ENCODE assay signal across 27 cellular contexts in the genomic region with DNA sequence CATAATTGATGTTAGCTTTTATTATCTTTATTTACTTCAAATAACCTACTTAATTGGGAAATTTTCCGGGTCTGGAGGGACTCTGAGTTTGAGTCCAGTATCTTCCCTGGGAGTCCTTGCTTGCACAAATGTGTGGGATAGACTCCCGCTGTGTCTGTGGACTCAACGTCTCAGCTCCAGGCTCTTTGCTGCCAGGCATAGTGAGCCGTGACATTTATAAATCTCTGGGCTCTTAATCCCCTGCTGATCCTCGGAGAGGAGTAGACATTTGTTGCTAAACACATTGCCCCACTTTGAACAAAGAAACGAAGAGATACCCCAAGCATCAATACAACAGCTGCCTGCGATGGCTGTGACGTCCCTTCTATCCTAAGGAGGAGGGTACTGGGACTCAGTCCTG.
"Had no signal": no experiment of that assay in that cellular context is flagged by ENCODE, and none has a peak within 500 bp of the region (broad histone marks: within the 10 kb centered on the region; RNA-seq: fewer than 3 reads in every experiment).

No MANE protein-coding gene starts in this region.

- H3K36me3 ChIP-seq: breast epithelium, gastroesophageal sphincter, ovary, prostate gland, sigmoid colon, thoracic aorta had no signal

- H3K36me3 Mint-ChIP-seq: stimulated activated effector memory CD8-positive, alpha-beta T cell treated with anti-CD3 and anti-CD28 coated beads, Interleukin-12 subunit alpha, Interleukin-12 subunit beta, amount 100 ng/mL, for 72 hours had no signal

- H3K9me3 ChIP-seq: gastroesophageal sphincter, ovary, prostate gland, thoracic aorta had no signal

- ATAC-seq: gastroesophageal sphincter; left cardiac atrium; left ventricle myocardium superior; stimulated activated effector memory CD8-positive, alpha-beta T cell treated with anti-CD3 and anti-CD28 coated beads, Interleukin-12 subunit alpha, Interleukin-12 subunit beta, amount 100 ng/mL, for 72 hours had no signal

- H3K4me1 Mint-ChIP-seq: activated CD4-positive, alpha-beta memory T cell treated with anti-CD3 and anti-CD28 coated beads, Interleukin-2, amount 10 ng/mL, durations not matched to agents 7 days and 5 days; activated CD4-positive, alpha-beta T cell treated with anti-CD3 and anti-CD28 coated beads, Interleukin-2, amount 10 ng/mL, durations not matched to agents 24 days and 14 days; stimulated activated effector memory CD8-positive, alpha-beta T cell treated with anti-CD3 and anti-CD28 coated beads, Interleukin-12 subunit alpha, Interleukin-12 subunit beta, amount 100 ng/mL, for 72 hours had no signal

- H3K27ac Mint-ChIP-seq: activated CD4-positive, alpha-beta memory T cell treated with anti-CD3 and anti-CD28 coated beads, Interleukin-2, amount 10 ng/mL, durations not matched to agents 7 days and 5 days; activated CD4-positive, alpha-beta T cell treated with anti-CD3 and anti-CD28 coated beads, Interleukin-2, amount 10 ng/mL, durations not matched to agents 24 days and 14 days; activated T-cell treated with anti-CD3 and anti-CD28 coated beads, Interleukin-2, amount 50 U/mL, for 24 hours; nephron; stimulated activated effector memory CD8-positive, alpha-beta T cell treated with anti-CD3 and anti-CD28 coated beads, Interleukin-12 subunit alpha, Interleukin-12 subunit beta, amount 100 ng/mL, for 72 hours; stimulated activated naive CD8-positive, alpha-beta T cell treated with anti-CD3 and anti-CD28 coated beads, Interleukin-15, Interleukin-2, amounts not matched to agents 100 ng/mL and 50 ng/mL, for 24 hours had no signal

- DNase-seq: activated CD4-positive, alpha-beta memory T cell treated with anti-CD3 and anti-CD28 coated beads, Interleukin-2, amount 10 ng/mL, durations not matched to agents 7 days and 5 days; activated CD4-positive, alpha-beta T cell treated with anti-CD3 and anti-CD28 coated beads, Interleukin-2, amount 10 ng/mL, durations not matched to agents 24 days and 14 days; activated CD4-positive, CD25-positive, alpha-beta regulatory T cell treated with anti-CD3 and anti-CD28 coated beads, Interleukin-2, amount 50 U/mL, for 72 hours; activated CD8-positive, alpha-beta memory T cell treated with anti-CD3 and anti-CD28 coated beads, Interleukin-2, amount 50 U/mL, for 48 hours; activated gamma-delta T cell treated with Interleukin-2 at 50 U/mL for 16 hours; activated naive CD4-positive, alpha-beta T cell treated with anti-CD3 and anti-CD28 coated beads, Interleukin-2, amount 50 U/mL, for 16 hours; activated T-cell treated with anti-CD3 and anti-CD28 coated beads, Interleukin-2, amount 50 U/mL, for 24 hours; amniotic stem cell; cerebellar nuclear complex; cortex of kidney; left cardiac atrium; left ventricle myocardium superior; mammary epithelial cell; ovary; sigmoid colon; small intestine; stimulated activated CD4-positive, alpha-beta T cell treated with anti-CD3 and anti-CD28 coated beads, Interleukin-4, amount 100 ng/mL, for 24 hours; T-helper 1 cell; trophoblast cell had no signal

- H3K4me1 ChIP-seq: breast epithelium, prostate gland had no signal

- H3K4me3 ChIP-seq: breast epithelium, gastroesophageal sphincter, hepatocyte, ovary, prostate gland, sigmoid colon, thoracic aorta had no signal

- H3K4me3 Mint-ChIP-seq: activated CD4-positive, alpha-beta memory T cell treated with anti-CD3 and anti-CD28 coated beads, Interleukin-2, amount 10 ng/mL, durations not matched to agents 7 days and 5 days; activated CD4-positive, alpha-beta T cell treated with anti-CD3 and anti-CD28 coated beads, Interleukin-2, amount 10 ng/mL, durations not matched to agents 24 days and 14 days; activated T-cell treated with anti-CD3 and anti-CD28 coated beads, Interleukin-2, amount 50 U/mL, for 24 hours; nephron; stimulated activated effector memory CD8-positive, alpha-beta T cell treated with anti-CD3 and anti-CD28 coated beads, Interleukin-12 subunit alpha, Interleukin-12 subunit beta, amount 100 ng/mL, for 72 hours; stimulated activated naive CD8-positive, alpha-beta T cell treated with anti-CD3 and anti-CD28 coated beads, Interleukin-15, Interleukin-2, amounts not matched to agents 100 ng/mL and 50 ng/mL, for 24 hours had no signal

- H3K27me3 Mint-ChIP-seq: activated CD4-positive, alpha-beta memory T cell treated with anti-CD3 and anti-CD28 coated beads, Interleukin-2, amount 10 ng/mL, durations not matched to agents 7 days and 5 days; activated CD4-positive, alpha-beta T cell treated with anti-CD3 and anti-CD28 coated beads, Interleukin-2, amount 10 ng/mL, durations not matched to agents 24 days and 14 days; activated T-cell treated with anti-CD3 and anti-CD28 coated beads, Interleukin-2, amount 50 U/mL, for 24 hours; stimulated activated naive CD8-positive, alpha-beta T cell treated with anti-CD3 and anti-CD28 coated beads, Interleukin-15, Interleukin-2, amounts not matched to agents 100 ng/mL and 50 ng/mL, for 24 hours had no signal

- H3K27ac ChIP-seq: breast epithelium, gastroesophageal sphincter, hepatocyte, ovary, prostate gland, sigmoid colon, thoracic aorta had no signal

- H3K27me3 ChIP-seq: breast epithelium, gastroesophageal sphincter, ovary, sigmoid colon had no signal

- H3K9me3 Mint-ChIP-seq: activated CD4-positive, alpha-beta T cell treated with anti-CD3 and anti-CD28 coated beads, Interleukin-2, amount 10 ng/mL, durations not matched to agents 24 days and 14 days; activated T-cell treated with anti-CD3 and anti-CD28 coated beads, Interleukin-2, amount 50 U/mL, for 24 hours; nephron had no signal
